Comparison of ENCODE assay signal across 1 cellular context in the genomic region with DNA sequence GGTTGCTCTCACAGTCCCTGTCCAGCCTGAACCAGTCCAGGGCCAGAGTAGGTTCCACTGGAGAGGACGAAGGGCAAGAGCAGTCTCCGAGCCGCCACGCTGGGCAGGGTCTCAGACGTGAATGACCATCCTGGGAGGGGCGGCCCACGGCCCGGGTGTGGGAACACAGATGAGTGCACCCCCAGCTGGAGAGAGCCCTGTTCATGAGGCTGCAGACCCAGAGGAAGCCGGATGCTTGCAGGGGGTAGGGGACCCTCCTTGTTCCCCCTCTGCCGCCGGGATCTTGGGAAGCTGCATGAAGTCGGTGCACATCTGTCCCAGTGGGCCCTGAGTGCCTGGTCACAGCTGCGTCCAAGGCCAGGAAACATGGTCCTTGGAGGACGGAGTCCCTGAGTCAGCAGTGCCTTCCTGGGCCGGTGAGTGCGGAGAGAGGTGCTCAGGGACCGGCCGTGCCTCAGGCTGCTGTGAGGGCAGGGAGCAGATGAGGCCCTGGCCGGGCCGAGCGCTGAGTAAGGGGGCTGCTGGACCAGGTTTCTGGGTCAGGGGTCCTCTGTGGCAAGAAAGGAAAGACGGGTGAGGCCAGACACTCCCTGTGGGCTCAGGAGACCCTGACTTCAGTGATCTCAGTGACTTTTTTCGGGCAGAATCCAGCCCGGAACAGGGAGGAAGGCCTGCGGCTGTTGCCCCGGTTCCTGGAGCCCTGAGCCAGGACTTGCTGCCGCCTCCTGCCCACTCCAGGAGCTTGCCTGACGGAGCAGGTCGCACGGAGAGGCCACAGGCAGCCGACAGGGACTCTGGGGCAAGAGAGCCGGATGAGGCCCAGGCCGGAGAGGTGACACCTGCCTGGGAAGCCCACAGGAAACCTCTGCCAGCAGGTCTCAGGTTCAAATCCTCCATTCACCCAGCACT.
TF ChIP-seq lines count a peak whose summit lies in the region.

No MANE protein-coding gene starts in this region.

TF ChIP-seq in HepG2, 621 proteins besides CTCF, POLR2A, EP300 and RAD21 (continued from another document):
- TF ChIP-seq ZNF652 (CRISPR knock-in tag; IDR thresholded peaks at IDR 0.05; ENCODE audit: borderline replicate concordance, low read depth) (no peak), POLR2AphosphoS2 (IDR thresholded peaks at IDR 0.05; ENCODE audit: low read depth, low read length) (no peak), TRIM24 (CRISPR knock-in tag; IDR thresholded peaks at IDR 0.05) (no peak), KAT8 (CRISPR knock-in tag; IDR thresholded peaks at IDR 0.05) (no peak), ZNF7 (CRISPR knock-in tag; IDR thresholded peaks at IDR 0.05) (no peak), MXD1 (CRISPR knock-in tag; IDR thresholded peaks at IDR 0.05) (peak; percentile 16), ZNF337 (CRISPR knock-in tag; IDR thresholded peaks at IDR 0.05; ENCODE audit: borderline replicate concordance, low read depth) (no peak), ZKSCAN5 (CRISPR knock-in tag; IDR thresholded peaks at IDR 0.05) (no peak), MED1 (CRISPR knock-in tag; IDR thresholded peaks at IDR 0.05) (no peak), ZNF747 (CRISPR knock-in tag; IDR thresholded peaks at IDR 0.05; ENCODE audit: borderline replicate concordance) (0 out of 2 replicates have a peak, but pooled peaks have one; percentile 61), ZNF136 (CRISPR knock-in tag; IDR thresholded peaks at IDR 0.05; ENCODE audit: low read depth) (no peak), SMAD1 (CRISPR knock-in tag; IDR thresholded peaks at IDR 0.05; ENCODE audit: borderline replicate concordance, low read depth) (no peak), ZXDC (CRISPR knock-in tag; IDR thresholded peaks at IDR 0.05) (no peak), MEF2D (CRISPR knock-in tag; IDR thresholded peaks at IDR 0.05) (no peak), ATF7 (IDR thresholded peaks at IDR 0.05) (no peak), ATF7 (CRISPR knock-in tag; IDR thresholded peaks at IDR 0.05) (no peak; the same call in 1 of the 2 replicates), ZNF143 (CRISPR knock-in tag; IDR thresholded peaks at IDR 0.05) (no peak), ZNF354B (CRISPR knock-in tag; IDR thresholded peaks at IDR 0.05) (no peak), ZNF572 (CRISPR knock-in tag; IDR thresholded peaks at IDR 0.05) (0 out of 2 replicates have a peak, but pooled peaks have one; percentile 18), DR1 (CRISPR knock-in tag; IDR thresholded peaks at IDR 0.05) (no peak)
- TF ChIP-seq, protein P1, sequence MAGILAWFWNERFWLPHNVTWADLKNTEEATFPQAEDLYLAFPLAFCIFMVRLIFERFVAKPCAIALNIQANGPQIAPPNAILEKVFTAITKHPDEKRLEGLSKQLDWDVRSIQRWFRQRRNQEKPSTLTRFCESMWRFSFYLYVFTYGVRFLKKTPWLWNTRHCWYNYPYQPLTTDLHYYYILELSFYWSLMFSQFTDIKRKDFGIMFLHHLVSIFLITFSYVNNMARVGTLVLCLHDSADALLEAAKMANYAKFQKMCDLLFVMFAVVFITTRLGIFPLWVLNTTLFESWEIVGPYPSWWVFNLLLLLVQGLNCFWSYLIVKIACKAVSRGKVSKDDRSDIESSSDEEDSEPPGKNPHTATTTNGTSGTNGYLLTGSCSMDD (CRISPR knock-in tag; IDR thresholded peaks at IDR 0.05), result no peak
